In the genomic region with DNA sequence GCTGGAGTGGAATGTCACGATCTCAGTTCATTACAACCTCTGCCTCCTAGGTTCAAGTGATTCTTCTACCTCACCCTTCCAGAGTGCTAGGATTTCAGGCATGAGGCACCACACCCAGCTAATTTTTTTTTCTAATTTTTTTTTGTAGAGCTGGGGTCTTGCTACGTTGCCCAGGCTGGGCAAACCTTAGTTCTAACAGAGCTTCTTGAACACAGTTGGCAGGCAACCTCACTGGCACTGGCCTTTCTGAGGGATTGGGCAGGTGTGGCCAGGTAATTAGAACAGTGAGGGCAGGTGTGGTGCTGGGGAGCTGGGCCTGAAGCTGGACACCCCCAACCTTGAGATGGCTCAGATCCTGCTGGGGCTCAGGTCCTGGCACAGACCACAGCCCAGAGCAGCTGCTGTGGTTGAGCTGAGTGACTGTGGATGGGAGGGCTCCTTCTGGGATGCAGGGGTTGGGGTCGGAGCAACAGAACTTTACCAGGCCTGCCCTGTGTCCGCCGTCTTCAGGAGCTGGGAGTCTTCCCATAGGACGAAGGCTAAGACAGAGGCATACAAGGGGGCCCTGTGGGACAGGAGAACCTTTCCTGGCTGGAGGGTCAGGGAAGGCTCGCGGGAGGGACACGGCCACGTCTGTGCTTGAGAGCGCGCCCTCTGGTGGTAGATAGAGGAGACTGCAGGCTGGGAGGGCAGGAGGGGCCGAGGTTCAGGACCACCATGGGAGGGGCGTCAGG, we compare ENCODE assay signal across 8 cellular contexts. TPM values are rescaled to one million over a fixed set of nuclear protein-coding genes. Genes with fewer than 3 reads are reported as not detected.
DNase-seq lines count a peak whose midpoint lies in the region; ATAC-seq, FAIRE-seq and TF ChIP-seq lines count a peak whose summit lies in the region.

No MANE protein-coding gene starts in this region.

- no peak overlapping the region for H3K4me3 Mint-ChIP-seq in chondrocyte (ENCODE audit: unreplicated experiment)

- H3K79me2 ChIP-seq in mesendoderm (ENCODE audit: control insufficient read depth, insufficient read depth, low read length), result no peaks in the 10 kb centered on the region

- DNase-seq in GM19239 (ENCODE audit: insufficient read length, low spot score), result peak; percentile 48
- peak; percentile 79 for DNase-seq in WERI-Rb-1
- no peak for DNase-seq in chondrocyte (ENCODE audit: low spot score)
- peak; percentile 96 for DNase-seq in mesendoderm
- no peak for DNase-seq in upper lobe of right lung
- no peak for DNase-seq in superior temporal gyrus (ENCODE audit: extremely low spot score)

- peak overlapping the region; percentile 10 for H3K56ac ChIP-seq in mesendoderm (ENCODE audit: low read length)

- TF ChIP-seq CTCF in 22Rv1 (IDR thresholded peaks at IDR 0.05) (peak; percentile 97), WERI-Rb-1 (IDR thresholded peaks at IDR 0.05; ENCODE audit: low read depth, low read length) (peak; percentile 93), chondrocyte (IDR thresholded peaks at IDR 0.05) (peak; percentile 96), upper lobe of right lung (IDR thresholded peaks at IDR 0.05) (peak; percentile 87)

- H2BK120ac ChIP-seq in mesendoderm (ENCODE audit: low read depth, low read length), result no peak overlapping the region

- H3K4me1 ChIP-seq in mesendoderm (ENCODE audit: control insufficient read depth, low read depth, low read length) (peaks cover 3% of the 10 kb centered on the region), upper lobe of right lung (no peaks in the 10 kb centered on the region)

- intact Hi-C loops in upper lobe of right lung (cut with DNase I), result no loop called here

- H3K79me1 ChIP-seq in mesendoderm (ENCODE audit: low read length), result peaks cover 10% of the 10 kb centered on the region

- H3K27me3 ChIP-seq in WERI-Rb-1 (ENCODE audit: insufficient read depth, low read depth, severe bottlenecking), result no peaks in the 10 kb centered on the region
- no peaks in the 10 kb centered on the region for H3K27me3 ChIP-seq in mesendoderm (ENCODE audit: insufficient read depth, low read length, poor library complexity)
- H3K27me3 ChIP-seq in upper lobe of right lung, result no peaks in the 10 kb centered on the region

- peaks cover 3% of the 10 kb centered on the region for H3K9me3 ChIP-seq in WERI-Rb-1 (ENCODE audit: severe bottlenecking)
- no peaks in the 10 kb centered on the region for H3K9me3 ChIP-seq in upper lobe of right lung

- ATAC-seq in upper lobe of right lung (peak; percentile 85), GM19397 (IDR thresholded peaks at IDR 0.05; ENCODE audit: unreplicated experiment) (no peak)

- WGBS in mesendoderm (ENCODE audit: extremely low coverage, insufficient coverage, low lambda C conversion rate), result no CpG with 5 or more reads among the region's 14 CpGs

- H2BK15ac ChIP-seq in mesendoderm (replicated peaks; ENCODE audit: low read depth), result no peak overlapping the region

- no peaks in the 10 kb centered on the region for H3K36me3 ChIP-seq in WERI-Rb-1
- no peaks in the 10 kb centered on the region for H3K36me3 ChIP-seq in mesendoderm (ENCODE audit: control insufficient read depth, insufficient read depth, low read length)
- H3K36me3 ChIP-seq in upper lobe of right lung, result no peaks in the 10 kb centered on the region

- no peaks in the 10 kb centered on the region for H3K27me3 Mint-ChIP-seq in chondrocyte (ENCODE audit: low read depth)

- peak overlapping the region; percentile 28 for H3K27ac Mint-ChIP-seq in chondrocyte (ENCODE audit: unreplicated experiment)

- no peak overlapping the region for H3K18ac ChIP-seq in mesendoderm (ENCODE audit: low read length)

- H2BK5ac ChIP-seq in mesendoderm (ENCODE audit: low read length), result no peak overlapping the region

- H3K4me1 Mint-ChIP-seq in chondrocyte (ENCODE audit: low read depth), result peaks cover 26% of the 10 kb centered on the region

- H3K9me3 Mint-ChIP-seq in chondrocyte (ENCODE audit: low read depth), result peaks cover 9% of the 10 kb centered on the region

- H3K4me3 ChIP-seq in WERI-Rb-1 (ENCODE audit: low read depth, low read length) (no peak overlapping the region), mesendoderm (ENCODE audit: low read length) (no peak overlapping the region), upper lobe of right lung (no peak overlapping the region)

- no peak for FAIRE-seq in GM19239 (lab: Jason Lieb, UNC)

- H3K4me2 ChIP-seq in mesendoderm (ENCODE audit: low read length), result no peak overlapping the region

- H3K27ac ChIP-seq in 22Rv1 (no peak overlapping the region), WERI-Rb-1 (no peak overlapping the region), mesendoderm (ENCODE audit: low read depth, low read length) (no peak overlapping the region), upper lobe of right lung (no peak overlapping the region)

- no peak overlapping the region for H4K5ac ChIP-seq in mesendoderm (ENCODE audit: low read length)

- no peak overlapping the region for H3K4ac ChIP-seq in mesendoderm (ENCODE audit: low read depth, low read length)

- peaks cover 8% of the 10 kb centered on the region for H3K36me3 Mint-ChIP-seq in chondrocyte (ENCODE audit: low read depth)

- no peak overlapping the region for H3K23ac ChIP-seq in mesendoderm (ENCODE audit: low read length)

- no peak overlapping the region for H3K9ac ChIP-seq in mesendoderm (ENCODE audit: low read length)

- H4K8ac ChIP-seq in mesendoderm (ENCODE audit: low read depth, low read length), result no peak overlapping the region

- peak overlapping the region; percentile 34 for H2AK5ac ChIP-seq in mesendoderm (ENCODE audit: low read length)

RNA-seq across cellular contexts. Expression of a gene that starts 48.2 kb away (rescaled TPM):
- total RNA-seq in chondrocyte (102 to 156 TPM (median 155 TPM) in 3 replicates), upper lobe of right lung (0.58 TPM)
- 38.5 TPM for polyA plus RNA-seq in mesendoderm (2013, experiment 1 of 2)
- 40.8 TPM for polyA plus RNA-seq in mesendoderm (2013, experiment 2 of 2)

Comparison
In these comparisons a context has a peak if more than half of its experiments do, and no peak if none do; other contexts are left out.
1. DNase-seq: peak in GM19239 (single experiment), WERI-Rb-1 (single experiment) and mesendoderm (single experiment); none in chondrocyte (single experiment), upper lobe of right lung (single experiment) and superior temporal gyrus (single experiment).
2. RNA of a gene that starts 48.2 kb away (total RNA-seq): 102 to 156 TPM in chondrocyte; 0.58 TPM in upper lobe of right lung (single experiment); every median in the first group is over 10 times any median in the second.
3. Peak in every context shown above with its lines, with median percentiles within 50 percentile points of each other: CTCF ChIP-seq.